Comparison of ENCODE assay signal across 2 cellular contexts in genomic region chr7:30612658-30613265, GRCh38.
TF ChIP-seq lines count a peak whose summit lies in the region.

No MANE protein-coding gene starts in this region.

TF ChIP-seq in IMR-90, 13 proteins besides CTCF, POLR2A, EP300 and RAD21 (continued from another document):
- no peak for TF ChIP-seq USF2 (IDR thresholded peaks at IDR 0.05; ENCODE audit: low read depth, low read length)
- peak; percentile 77; the same call in 1 of the 2 replicates for TF ChIP-seq NFE2L2 (IDR thresholded peaks at IDR 0.05; ENCODE audit: low read depth, low read length)
- TF ChIP-seq CHD1 (IDR thresholded peaks at IDR 0.05; ENCODE audit: low read depth, low read length), result no peak
- peak; percentile 64 for TF ChIP-seq MAFK (IDR thresholded peaks at IDR 0.05; ENCODE audit: low read depth, low read length)
- no peak for TF ChIP-seq BHLHE40 (IDR thresholded peaks at IDR 0.05; ENCODE audit: low read depth, low read length)
- TF ChIP-seq RFX5 (IDR thresholded peaks at IDR 0.05; ENCODE audit: low read depth, low read length), result no peak
- no peak for TF ChIP-seq FOS (IDR thresholded peaks at IDR 0.05; ENCODE audit: low read depth, low read length)
- TF ChIP-seq RCOR1 (IDR thresholded peaks at IDR 0.05; ENCODE audit: insufficient replicate concordance, low read length), result peak; percentile 86

TF ChIP-seq in K562, 482 proteins besides CTCF, POLR2A, EP300 and RAD21 (continued from another document):
- TF ChIP-seq MAX (CRISPR knock-in tag; IDR thresholded peaks at IDR 0.05), result no peak
- no peak for TF ChIP-seq ZNF436 (CRISPR knock-in tag; IDR thresholded peaks at IDR 0.05)
- no peak for TF ChIP-seq THAP12 (CRISPR knock-in tag; IDR thresholded peaks at IDR 0.05)
- TF ChIP-seq DPF2 (IDR thresholded peaks at IDR 0.05), result no peak
- TF ChIP-seq CBFA2T3 (IDR thresholded peaks at IDR 0.05), result no peak
- TF ChIP-seq ZNF384 (IDR thresholded peaks at IDR 0.05; ENCODE audit: low read depth, low read length), result no peak
- TF ChIP-seq ZNF316 (IDR thresholded peaks at IDR 0.05), result peak; percentile 56
- no peak for TF ChIP-seq TAL1 (IDR thresholded peaks at IDR 0.05)
- no peak for TF ChIP-seq ZNF76 (CRISPR knock-in tag; IDR thresholded peaks at IDR 0.05; ENCODE audit: borderline replicate concordance)
- TF ChIP-seq BRD9 (IDR thresholded peaks at IDR 0.05; ENCODE audit: low read depth, partially characterized antibody), result no peak
- no peak for TF ChIP-seq ARID3B (CRISPR knock-in tag; IDR thresholded peaks at IDR 0.05; ENCODE audit: borderline replicate concordance)
- no peak for TF ChIP-seq ZC3H11A (IDR thresholded peaks at IDR 0.05; ENCODE audit: low read depth, low read length)
